ENCODE assay signal across 15 cellular contexts in the genomic region with DNA sequence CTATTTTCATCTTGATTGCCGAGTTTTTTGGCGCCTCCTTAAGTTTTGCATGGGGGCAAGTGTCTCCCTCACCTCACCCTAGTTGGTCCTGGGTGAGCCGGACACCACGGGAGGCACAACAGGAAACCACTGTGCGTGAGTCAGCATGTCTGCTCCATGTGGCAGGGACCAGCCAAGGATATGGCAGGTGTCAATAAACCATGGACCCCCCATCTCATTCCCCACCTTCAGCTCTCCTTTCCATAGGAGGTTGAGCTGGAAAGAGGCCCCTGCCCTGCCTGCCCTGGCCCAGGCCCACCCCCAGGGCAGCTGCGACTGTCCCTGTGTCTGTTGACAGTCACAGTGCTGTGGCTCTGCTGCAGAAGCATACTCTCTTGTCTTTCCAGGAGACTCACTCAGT. TPM values are rescaled to one million over a fixed set of nuclear protein-coding genes. Genes with fewer than 3 reads are reported as not detected.
"Had no signal": no experiment of that assay in that cellular context is flagged by ENCODE, and none has a peak within 500 bp of the region (broad histone marks: within the 10 kb centered on the region; RNA-seq: fewer than 3 reads in every experiment).

No MANE protein-coding gene starts in this region.

- ATAC-seq: activated T-cell treated with anti-CD3 and anti-CD28 coated beads, Interleukin-2, amount 50 U/mL, for 4 hours; lower lobe of right lung had no signal

- H3K36me3 Mint-ChIP-seq: activated naive CD8-positive, alpha-beta T cell treated with anti-CD3 and anti-CD28 coated beads for 36 hours; immature natural killer cell; mesothelial cell of epicardium; neural progenitor cell had no signal

- H3K27me3 Mint-ChIP-seq: activated naive CD8-positive, alpha-beta T cell treated with anti-CD3 and anti-CD28 coated beads for 36 hours had no signal

- H3K27ac Mint-ChIP-seq: activated naive CD8-positive, alpha-beta T cell treated with anti-CD3 and anti-CD28 coated beads for 36 hours; immature natural killer cell; mesothelial cell of epicardium; neural progenitor cell had no signal

- H3K9me3 Mint-ChIP-seq: activated naive CD8-positive, alpha-beta T cell treated with anti-CD3 and anti-CD28 coated beads for 36 hours; activated T-cell treated with anti-CD3 and anti-CD28 coated beads, Interleukin-2, amount 50 U/mL, for 4 hours; immature natural killer cell; mesothelial cell of epicardium; neural progenitor cell had no signal

- DNase-seq: activated CD4-positive, alpha-beta T cell treated with anti-CD3 and anti-CD28 coated beads, Interleukin-2, amount 50 U/mL, for 4 hours; activated gamma-delta T cell treated with Interleukin-2 at 50 U/mL for 16 hours; activated naive CD8-positive, alpha-beta T cell treated with anti-CD3 and anti-CD28 coated beads for 36 hours; activated T-cell treated with anti-CD3 and anti-CD28 coated beads, Interleukin-2, amount 50 U/mL, for 4 hours; esophagus squamous epithelium; foreskin fibroblast; immature natural killer cell; stimulated activated CD4-positive, alpha-beta T cell treated with anti-CD3 and anti-CD28 coated beads, Interleukin-15, amount 100 ng/mL, for 24 hours; stimulated activated CD4-positive, alpha-beta T cell treated with anti-CD3 and anti-CD28 coated beads, Interleukin-4, amount 100 ng/mL, for 4 hours; stomach; thyroid gland had no signal

- H3K4me3 Mint-ChIP-seq: activated naive CD8-positive, alpha-beta T cell treated with anti-CD3 and anti-CD28 coated beads for 36 hours; activated T-cell treated with anti-CD3 and anti-CD28 coated beads, Interleukin-2, amount 50 U/mL, for 4 hours; immature natural killer cell; mesothelial cell of epicardium; neural progenitor cell had no signal

RNA-seq across cellular contexts. Expression of a gene that starts 3.7 kb away (rescaled TPM):
- total RNA-seq: activated T-cell treated with anti-CD3 and anti-CD28 coated beads, Interleukin-2, amount 50 U/mL, for 4 hours; ascending aorta had no signal
